16 cellular contexts compared by ENCODE assay signal in the genomic region with DNA sequence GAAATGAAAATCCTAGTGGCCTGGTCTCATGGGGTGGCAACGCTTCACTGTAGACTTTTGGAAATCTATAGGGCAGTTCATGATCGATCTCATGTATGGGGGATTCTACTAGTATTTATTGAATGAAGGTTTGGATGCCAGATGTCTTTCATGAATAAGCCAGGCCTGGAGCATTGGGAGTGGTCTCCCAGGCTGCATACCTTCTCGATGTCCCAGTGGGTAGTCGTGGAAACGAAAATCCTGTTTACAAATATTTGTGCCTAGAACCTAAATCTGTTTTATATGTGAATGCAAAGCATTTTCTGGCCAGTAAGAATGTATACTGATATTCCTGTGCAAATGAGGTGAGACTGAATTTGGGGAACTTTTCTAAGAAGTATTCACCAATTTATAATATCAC.
"Had no signal": no experiment of that assay in that cellular context is flagged by ENCODE, and none has a peak within 500 bp of the region (broad histone marks: within the 10 kb centered on the region; RNA-seq: fewer than 3 reads in every experiment).

No MANE protein-coding gene starts in this region.

- H3K27ac Mint-ChIP-seq: activated CD4-positive, alpha-beta T cell treated with anti-CD3 and anti-CD28 coated beads, Interleukin-2, amount 10 ng/mL, durations not matched to agents 7 days and 5 days; activated naive CD8-positive, alpha-beta T cell; natural killer cell treated with Interleukin-12 subunit alpha and Interleukin-12 subunit beta and Interleukin-15 and Interleukin-18, amount 100 ng/mL, for 72 hours; T-helper 2 cell treated with Interferon-gamma antibody and Interleukin-4, amounts not matched to agents 5 μg/mL and 100 μg/mL, for 36 hours had no signal

- DNase-seq: activated CD4-positive, alpha-beta T cell treated with anti-CD3 and anti-CD28 coated beads, Interleukin-2, amount 10 ng/mL, durations not matched to agents 7 days and 5 days; activated CD4-positive, CD25-positive, alpha-beta regulatory T cell treated with anti-CD3 and anti-CD28 coated beads, Interleukin-2, amount 50 U/mL, for 72 hours; activated naive CD4-positive, alpha-beta T cell; activated T-cell treated with anti-CD3 and anti-CD28 coated beads, Interleukin-2, amount 50 U/mL, for 1 hour; heart left ventricle; left lung; midbrain; nucleus accumbens; right cardiac atrium; stimulated activated CD4-positive, alpha-beta T cell treated with anti-CD3 and anti-CD28 coated beads, Interleukin-4, amount 100 ng/mL, for 24 hours; stimulated activated naive CD8-positive, alpha-beta T cell treated with anti-CD3 and anti-CD28 coated beads, Interleukin-15, Interleukin-2, amounts not matched to agents 100 U/mL and 50 U/mL, for 24 hours; upper lobe of left lung had no signal

- ATAC-seq: heart left ventricle; left lung; natural killer cell treated with Interleukin-12 subunit alpha and Interleukin-12 subunit beta and Interleukin-15 and Interleukin-18, amount 100 ng/mL, for 72 hours; right cardiac atrium; stimulated activated naive CD8-positive, alpha-beta T cell treated with anti-CD3 and anti-CD28 coated beads, Interleukin-15, Interleukin-2, amounts not matched to agents 100 U/mL and 50 U/mL, for 24 hours had no signal

- H3K27me3 Mint-ChIP-seq: activated CD4-positive, alpha-beta T cell treated with anti-CD3 and anti-CD28 coated beads, Interleukin-2, amount 10 ng/mL, durations not matched to agents 7 days and 5 days; activated naive CD8-positive, alpha-beta T cell; central memory CD8-positive, alpha-beta T cell; natural killer cell treated with Interleukin-12 subunit alpha and Interleukin-12 subunit beta and Interleukin-15 and Interleukin-18, amount 100 ng/mL, for 72 hours had no signal

- H3K4me3 Mint-ChIP-seq: activated CD4-positive, alpha-beta T cell treated with anti-CD3 and anti-CD28 coated beads, Interleukin-2, amount 10 ng/mL, durations not matched to agents 7 days and 5 days; activated naive CD8-positive, alpha-beta T cell; central memory CD8-positive, alpha-beta T cell; natural killer cell treated with Interleukin-12 subunit alpha and Interleukin-12 subunit beta and Interleukin-15 and Interleukin-18, amount 100 ng/mL, for 72 hours; T-helper 2 cell treated with Interferon-gamma antibody and Interleukin-4, amounts not matched to agents 5 μg/mL and 100 μg/mL, for 36 hours had no signal

- H3K4me1 Mint-ChIP-seq: activated CD4-positive, alpha-beta T cell treated with anti-CD3 and anti-CD28 coated beads, Interleukin-2, amount 10 ng/mL, durations not matched to agents 7 days and 5 days had no signal
